Comparison of ENCODE assay signal across 2 cellular contexts in genomic region chr2:121073320-121074210, GRCh38.
TF ChIP-seq lines count a peak whose summit lies in the region.

No MANE protein-coding gene starts in this region.

TF ChIP-seq in HepG2, 621 proteins besides CTCF, POLR2A, EP300 and RAD21:
- TF ChIP-seq GPBP1L1 (CRISPR knock-in tag; IDR thresholded peaks at IDR 0.05): no peak
- no peak for TF ChIP-seq SALL1 (CRISPR knock-in tag; IDR thresholded peaks at IDR 0.05)
- peak; percentile 79; the same call in 1 of the 2 replicates for TF ChIP-seq ZNF207 (IDR thresholded peaks at IDR 0.05; ENCODE audit: borderline replicate concordance)
- 0 out of 2 replicates have a peak, but pooled peaks have one; percentile 7 for TF ChIP-seq NBN (conservative IDR thresholded peaks at IDR 0.05)
- peak; percentile 41 for TF ChIP-seq PHB2 (IDR thresholded peaks at IDR 0.05; ENCODE audit: partially characterized antibody)
- TF ChIP-seq ZNF576 (CRISPR knock-in tag; IDR thresholded peaks at IDR 0.05): no peak
- no peak for TF ChIP-seq ERF (CRISPR knock-in tag; IDR thresholded peaks at IDR 0.05)
- no peak for TF ChIP-seq RFXAP (CRISPR knock-in tag; IDR thresholded peaks at IDR 0.05; ENCODE audit: borderline replicate concordance)
- TF ChIP-seq SOX6 (IDR thresholded peaks at IDR 0.05): 0 out of 2 replicates have a peak, but pooled peaks have one; percentile 26
- no peak for TF ChIP-seq SOX6 (CRISPR knock-in tag; IDR thresholded peaks at IDR 0.05)
- no peak for TF ChIP-seq ZNF749 (CRISPR knock-in tag; IDR thresholded peaks at IDR 0.05; ENCODE audit: borderline replicate concordance)
- no peak for TF ChIP-seq ZBTB43 (CRISPR knock-in tag; conservative IDR thresholded peaks at IDR 0.05)
- TF ChIP-seq FOXP1 (IDR thresholded peaks at IDR 0.05): peak; percentile 10; the same call in 1 of the 2 replicates
- TF ChIP-seq FOXP1 (CRISPR knock-in tag; IDR thresholded peaks at IDR 0.05): no peak
- TF ChIP-seq CREB1 (IDR thresholded peaks at IDR 0.05): 0 out of 2 replicates have a peak, but pooled peaks have one; percentile 3
- no peak for TF ChIP-seq CREB1 (CRISPR knock-in tag; IDR thresholded peaks at IDR 0.05)
- TF ChIP-seq, protein P1, sequence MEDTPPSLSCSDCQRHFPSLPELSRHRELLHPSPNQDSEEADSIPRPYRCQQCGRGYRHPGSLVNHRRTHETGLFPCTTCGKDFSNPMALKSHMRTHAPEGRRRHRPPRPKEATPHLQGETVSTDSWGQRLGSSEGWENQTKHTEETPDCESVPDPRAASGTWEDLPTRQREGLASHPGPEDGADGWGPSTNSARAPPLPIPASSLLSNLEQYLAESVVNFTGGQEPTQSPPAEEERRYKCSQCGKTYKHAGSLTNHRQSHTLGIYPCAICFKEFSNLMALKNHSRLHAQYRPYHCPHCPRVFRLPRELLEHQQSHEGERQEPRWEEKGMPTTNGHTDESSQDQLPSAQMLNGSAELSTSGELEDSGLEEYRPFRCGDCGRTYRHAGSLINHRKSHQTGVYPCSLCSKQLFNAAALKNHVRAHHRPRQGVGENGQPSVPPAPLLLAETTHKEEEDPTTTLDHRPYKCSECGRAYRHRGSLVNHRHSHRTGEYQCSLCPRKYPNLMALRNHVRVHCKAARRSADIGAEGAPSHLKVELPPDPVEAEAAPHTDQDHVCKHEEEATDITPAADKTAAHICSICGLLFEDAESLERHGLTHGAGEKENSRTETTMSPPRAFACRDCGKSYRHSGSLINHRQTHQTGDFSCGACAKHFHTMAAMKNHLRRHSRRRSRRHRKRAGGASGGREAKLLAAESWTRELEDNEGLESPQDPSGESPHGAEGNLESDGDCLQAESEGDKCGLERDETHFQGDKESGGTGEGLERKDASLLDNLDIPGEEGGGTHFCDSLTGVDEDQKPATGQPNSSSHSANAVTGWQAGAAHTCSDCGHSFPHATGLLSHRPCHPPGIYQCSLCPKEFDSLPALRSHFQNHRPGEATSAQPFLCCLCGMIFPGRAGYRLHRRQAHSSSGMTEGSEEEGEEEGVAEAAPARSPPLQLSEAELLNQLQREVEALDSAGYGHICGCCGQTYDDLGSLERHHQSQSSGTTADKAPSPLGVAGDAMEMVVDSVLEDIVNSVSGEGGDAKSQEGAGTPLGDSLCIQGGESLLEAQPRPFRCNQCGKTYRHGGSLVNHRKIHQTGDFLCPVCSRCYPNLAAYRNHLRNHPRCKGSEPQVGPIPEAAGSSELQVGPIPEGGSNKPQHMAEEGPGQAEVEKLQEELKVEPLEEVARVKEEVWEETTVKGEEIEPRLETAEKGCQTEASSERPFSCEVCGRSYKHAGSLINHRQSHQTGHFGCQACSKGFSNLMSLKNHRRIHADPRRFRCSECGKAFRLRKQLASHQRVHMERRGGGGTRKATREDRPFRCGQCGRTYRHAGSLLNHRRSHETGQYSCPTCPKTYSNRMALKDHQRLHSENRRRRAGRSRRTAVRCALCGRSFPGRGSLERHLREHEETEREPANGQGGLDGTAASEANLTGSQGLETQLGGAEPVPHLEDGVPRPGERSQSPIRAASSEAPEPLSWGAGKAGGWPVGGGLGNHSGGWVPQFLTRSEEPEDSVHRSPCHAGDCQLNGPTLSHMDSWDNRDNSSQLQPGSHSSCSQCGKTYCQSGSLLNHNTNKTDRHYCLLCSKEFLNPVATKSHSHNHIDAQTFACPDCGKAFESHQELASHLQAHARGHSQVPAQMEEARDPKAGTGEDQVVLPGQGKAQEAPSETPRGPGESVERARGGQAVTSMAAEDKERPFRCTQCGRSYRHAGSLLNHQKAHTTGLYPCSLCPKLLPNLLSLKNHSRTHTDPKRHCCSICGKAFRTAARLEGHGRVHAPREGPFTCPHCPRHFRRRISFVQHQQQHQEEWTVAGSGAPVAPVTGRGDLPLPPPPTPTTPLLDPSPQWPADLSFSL (CRISPR knock-in tag; IDR thresholded peaks at IDR 0.05): peak; percentile 87

TF ChIP-seq in H1, 55 proteins besides CTCF, POLR2A, EP300 and RAD21:
- TF ChIP-seq, protein P2, sequence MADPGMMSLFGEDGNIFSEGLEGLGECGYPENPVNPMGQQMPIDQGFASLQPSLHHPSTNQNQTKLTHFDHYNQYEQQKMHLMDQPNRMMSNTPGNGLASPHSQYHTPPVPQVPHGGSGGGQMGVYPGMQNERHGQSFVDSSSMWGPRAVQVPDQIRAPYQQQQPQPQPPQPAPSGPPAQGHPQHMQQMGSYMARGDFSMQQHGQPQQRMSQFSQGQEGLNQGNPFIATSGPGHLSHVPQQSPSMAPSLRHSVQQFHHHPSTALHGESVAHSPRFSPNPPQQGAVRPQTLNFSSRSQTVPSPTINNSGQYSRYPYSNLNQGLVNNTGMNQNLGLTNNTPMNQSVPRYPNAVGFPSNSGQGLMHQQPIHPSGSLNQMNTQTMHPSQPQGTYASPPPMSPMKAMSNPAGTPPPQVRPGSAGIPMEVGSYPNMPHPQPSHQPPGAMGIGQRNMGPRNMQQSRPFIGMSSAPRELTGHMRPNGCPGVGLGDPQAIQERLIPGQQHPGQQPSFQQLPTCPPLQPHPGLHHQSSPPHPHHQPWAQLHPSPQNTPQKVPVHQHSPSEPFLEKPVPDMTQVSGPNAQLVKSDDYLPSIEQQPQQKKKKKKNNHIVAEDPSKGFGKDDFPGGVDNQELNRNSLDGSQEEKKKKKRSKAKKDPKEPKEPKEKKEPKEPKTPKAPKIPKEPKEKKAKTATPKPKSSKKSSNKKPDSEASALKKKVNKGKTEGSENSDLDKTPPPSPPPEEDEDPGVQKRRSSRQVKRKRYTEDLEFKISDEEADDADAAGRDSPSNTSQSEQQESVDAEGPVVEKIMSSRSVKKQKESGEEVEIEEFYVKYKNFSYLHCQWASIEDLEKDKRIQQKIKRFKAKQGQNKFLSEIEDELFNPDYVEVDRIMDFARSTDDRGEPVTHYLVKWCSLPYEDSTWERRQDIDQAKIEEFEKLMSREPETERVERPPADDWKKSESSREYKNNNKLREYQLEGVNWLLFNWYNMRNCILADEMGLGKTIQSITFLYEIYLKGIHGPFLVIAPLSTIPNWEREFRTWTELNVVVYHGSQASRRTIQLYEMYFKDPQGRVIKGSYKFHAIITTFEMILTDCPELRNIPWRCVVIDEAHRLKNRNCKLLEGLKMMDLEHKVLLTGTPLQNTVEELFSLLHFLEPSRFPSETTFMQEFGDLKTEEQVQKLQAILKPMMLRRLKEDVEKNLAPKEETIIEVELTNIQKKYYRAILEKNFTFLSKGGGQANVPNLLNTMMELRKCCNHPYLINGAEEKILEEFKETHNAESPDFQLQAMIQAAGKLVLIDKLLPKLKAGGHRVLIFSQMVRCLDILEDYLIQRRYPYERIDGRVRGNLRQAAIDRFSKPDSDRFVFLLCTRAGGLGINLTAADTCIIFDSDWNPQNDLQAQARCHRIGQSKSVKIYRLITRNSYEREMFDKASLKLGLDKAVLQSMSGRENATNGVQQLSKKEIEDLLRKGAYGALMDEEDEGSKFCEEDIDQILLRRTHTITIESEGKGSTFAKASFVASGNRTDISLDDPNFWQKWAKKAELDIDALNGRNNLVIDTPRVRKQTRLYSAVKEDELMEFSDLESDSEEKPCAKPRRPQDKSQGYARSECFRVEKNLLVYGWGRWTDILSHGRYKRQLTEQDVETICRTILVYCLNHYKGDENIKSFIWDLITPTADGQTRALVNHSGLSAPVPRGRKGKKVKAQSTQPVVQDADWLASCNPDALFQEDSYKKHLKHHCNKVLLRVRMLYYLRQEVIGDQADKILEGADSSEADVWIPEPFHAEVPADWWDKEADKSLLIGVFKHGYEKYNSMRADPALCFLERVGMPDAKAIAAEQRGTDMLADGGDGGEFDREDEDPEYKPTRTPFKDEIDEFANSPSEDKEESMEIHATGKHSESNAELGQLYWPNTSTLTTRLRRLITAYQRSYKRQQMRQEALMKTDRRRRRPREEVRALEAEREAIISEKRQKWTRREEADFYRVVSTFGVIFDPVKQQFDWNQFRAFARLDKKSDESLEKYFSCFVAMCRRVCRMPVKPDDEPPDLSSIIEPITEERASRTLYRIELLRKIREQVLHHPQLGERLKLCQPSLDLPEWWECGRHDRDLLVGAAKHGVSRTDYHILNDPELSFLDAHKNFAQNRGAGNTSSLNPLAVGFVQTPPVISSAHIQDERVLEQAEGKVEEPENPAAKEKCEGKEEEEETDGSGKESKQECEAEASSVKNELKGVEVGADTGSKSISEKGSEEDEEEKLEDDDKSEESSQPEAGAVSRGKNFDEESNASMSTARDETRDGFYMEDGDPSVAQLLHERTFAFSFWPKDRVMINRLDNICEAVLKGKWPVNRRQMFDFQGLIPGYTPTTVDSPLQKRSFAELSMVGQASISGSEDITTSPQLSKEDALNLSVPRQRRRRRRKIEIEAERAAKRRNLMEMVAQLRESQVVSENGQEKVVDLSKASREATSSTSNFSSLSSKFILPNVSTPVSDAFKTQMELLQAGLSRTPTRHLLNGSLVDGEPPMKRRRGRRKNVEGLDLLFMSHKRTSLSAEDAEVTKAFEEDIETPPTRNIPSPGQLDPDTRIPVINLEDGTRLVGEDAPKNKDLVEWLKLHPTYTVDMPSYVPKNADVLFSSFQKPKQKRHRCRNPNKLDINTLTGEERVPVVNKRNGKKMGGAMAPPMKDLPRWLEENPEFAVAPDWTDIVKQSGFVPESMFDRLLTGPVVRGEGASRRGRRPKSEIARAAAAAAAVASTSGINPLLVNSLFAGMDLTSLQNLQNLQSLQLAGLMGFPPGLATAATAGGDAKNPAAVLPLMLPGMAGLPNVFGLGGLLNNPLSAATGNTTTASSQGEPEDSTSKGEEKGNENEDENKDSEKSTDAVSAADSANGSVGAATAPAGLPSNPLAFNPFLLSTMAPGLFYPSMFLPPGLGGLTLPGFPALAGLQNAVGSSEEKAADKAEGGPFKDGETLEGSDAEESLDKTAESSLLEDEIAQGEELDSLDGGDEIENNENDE (IDR thresholded peaks at IDR 0.05; ENCODE audit: insufficient replicate concordance, low read length): no peak
- TF ChIP-seq BRCA1 (IDR thresholded peaks at IDR 0.05; ENCODE audit: low read depth, low read length) (no peak), SRF (IDR thresholded peaks at IDR 0.05; ENCODE audit: low read depth, low read length) (no peak), HDAC6 (IDR thresholded peaks at IDR 0.05; ENCODE audit: low read depth, low read length) (no peak), RNF2 (IDR thresholded peaks at IDR 0.05; ENCODE audit: borderline replicate concordance, low read depth, low read length, missing control alignments, poor library complexity, severe bottlenecking) (no peak), PHF8 (conservative IDR thresholded peaks at IDR 0.05; ENCODE audit: low read depth, low read length) (no peak), ATF3 (IDR thresholded peaks at IDR 0.05; ENCODE audit: insufficient read depth, low read depth, low read length) (no peak), EGR1 (IDR thresholded peaks at IDR 0.05; ENCODE audit: borderline replicate concordance, low read depth, low read length) (no peak), RXRA (IDR thresholded peaks at IDR 0.05; ENCODE audit: insufficient read depth, low read depth, low read length) (no peak)
- TF ChIP-seq, protein P3, sequence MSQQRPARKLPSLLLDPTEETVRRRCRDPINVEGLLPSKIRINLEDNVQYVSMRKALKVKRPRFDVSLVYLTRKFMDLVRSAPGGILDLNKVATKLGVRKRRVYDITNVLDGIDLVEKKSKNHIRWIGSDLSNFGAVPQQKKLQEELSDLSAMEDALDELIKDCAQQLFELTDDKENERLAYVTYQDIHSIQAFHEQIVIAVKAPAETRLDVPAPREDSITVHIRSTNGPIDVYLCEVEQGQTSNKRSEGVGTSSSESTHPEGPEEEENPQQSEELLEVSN (IDR thresholded peaks at IDR 0.05): no peak
